Comparison of ENCODE assay signal across 8 cellular contexts in genomic region chr11:74749127-74749964, GRCh38. TPM values are rescaled to one million over a fixed set of nuclear protein-coding genes. Genes with fewer than 3 reads are reported as not detected.
DNase-seq lines count a peak whose midpoint lies in the region; ATAC-seq, FAIRE-seq and TF ChIP-seq lines count a peak whose summit lies in the region.

No MANE protein-coding gene starts in this region.

- peaks cover 56% of the 10 kb centered on the region for H3K79me2 ChIP-seq in K562 (ENCODE audit: control insufficient read depth, insufficient read depth, low read length)

- H2AK5ac ChIP-seq in IMR-90 (ENCODE audit: low read depth, low read length) = peak overlapping the region; percentile 82

- H3K27ac Mint-ChIP-seq in T-helper 2 cell treated with Interferon-gamma antibody and Interleukin-4, amounts not matched to agents 5 μg/mL and 100 μg/mL, for 36 hours = peak overlapping the region; percentile 87

- peak overlapping the region; percentile 43 for H2BK120ac ChIP-seq in IMR-90 (ENCODE audit: low read depth, low read length)

- 0% methylated on average over 28 of the region's 63 CpGs; no CpG with 5 or more reads in 1 of the 2 experiments for WGBS in IMR-90 (ENCODE audit: extremely low coverage in 2 of 2, insufficient read length in 1 of 2), 2 experiments
- under 1% methylated on average over 54 of the region's 63 CpGs for WGBS in K562 (ENCODE audit: insufficient coverage, low coverage, missing lambda C conversion rate)

- peak overlapping the region; percentile 90 for H3K23ac ChIP-seq in IMR-90 (ENCODE audit: low read depth, low read length)

- intact Hi-C loops in IMR-90 (cut with micrococcal nuclease) = loop anchor here (2.0 kb wide), 1 partner anchor 25 kb away; no protein-coding TSS in a partner anchor
- intact Hi-C loops in K562 (cut with micrococcal nuclease) = no loop called here

- peaks cover 4 to 19% of the 10 kb centered on the region in 2 experiments; a peak in 2 of 4 replicates for H3K79me1 ChIP-seq in IMR-90 (ENCODE audit: low read depth in 1 of 2, low read length in 2 of 2)

- no peak for TF ChIP-seq EP300 in K562 (IDR thresholded peaks at IDR 0.05; ENCODE audit: low read length)

- 0 out of 3 replicates have a peak overlapping the region, but pooled peaks have one; percentile 31 for H2BK15ac ChIP-seq in IMR-90 (ENCODE audit: low read depth, low read length)

- H4K8ac ChIP-seq in IMR-90 (ENCODE audit: low read depth in 2 of 2, low read length in 2 of 2) = peak overlapping the region; percentile 1 to 80; a peak in 2 of 4 replicates

- TF ChIP-seq POLR2A in IMR-90 (IDR thresholded peaks at IDR 0.05; ENCODE audit: low read depth, low read length) = no peak
- TF ChIP-seq POLR2A in K562 (conservative IDR thresholded peaks at IDR 0.05) = 0 out of 2 replicates have a peak, but pooled peaks have one; percentile 5

- H4K91ac ChIP-seq in IMR-90 (ENCODE audit: insufficient read depth, low read depth, low read length) = peak overlapping the region; percentile 69

- peak overlapping the region; percentile 68 for H4K5ac ChIP-seq in IMR-90 (ENCODE audit: low read depth, low read length)

- H3K18ac ChIP-seq in IMR-90 (ENCODE audit: low read depth, low read length) = peak overlapping the region; percentile 68

- DNase-seq in GF-D8 (lab: John Stamatoyannopoulos, UW) = peak; percentile 48
- peak; percentile 29 for DNase-seq in IMR-90
- DNase-seq in T-helper 2 cell treated with Interferon-gamma antibody and Interleukin-4, amounts not matched to agents 5 μg/mL and 100 μg/mL, for 36 hours (ENCODE audit: low spot score) = peak; percentile 62
- DNase-seq in K562 (ENCODE audit: extremely low read depth in 1 of 4, low spot score in 3 of 4) = peak; percentile 66 to 82 (median 77)
- DNase-seq in inferior parietal cortex (ENCODE audit: extremely low spot score) = no peak

- peaks cover 5% of the 10 kb centered on the region for H4K20me1 ChIP-seq in IMR-90 (ENCODE audit: insufficient read depth, low read length)
- H4K20me1 ChIP-seq in K562 (replicated peaks; ENCODE audit: control insufficient read depth, insufficient read depth, low read length) = no peaks in the 10 kb centered on the region

- H3K27me3 ChIP-seq in IMR-90 (ENCODE audit: control insufficient read depth, insufficient read depth, low read length) = no peaks in the 10 kb centered on the region
- H3K27me3 ChIP-seq in K562 (ENCODE audit: control insufficient read depth in 2 of 2, insufficient read depth in 2 of 2, low read length in 2 of 2) = no peaks in the 10 kb centered on the region

- H3K36me3 ChIP-seq in IMR-90 (ENCODE audit: control insufficient read depth, insufficient read depth, low read length) = no peaks in the 10 kb centered on the region
- peaks cover 8% of the 10 kb centered on the region; the same call in 1 of the 3 replicates for H3K36me3 ChIP-seq in K562 (ENCODE audit: control insufficient read depth, insufficient read depth, low read length)

- TF ChIP-seq RAD21 in IMR-90 (IDR thresholded peaks at IDR 0.05; ENCODE audit: low read length) (no peak), K562 (CRISPR knock-in tag; conservative IDR thresholded peaks at IDR 0.05 in 1 of 2, IDR thresholded peaks at IDR 0.05 in 1 of 2) (no peak)

- H3K27me3 Mint-ChIP-seq in T-helper 2 cell treated with Interferon-gamma antibody and Interleukin-4, amounts not matched to agents 5 μg/mL and 100 μg/mL, for 36 hours (ENCODE audit: low read depth) = no peaks in the 10 kb centered on the region

- H3K9me3 Mint-ChIP-seq in T-helper 2 cell treated with Interferon-gamma antibody and Interleukin-4, amounts not matched to agents 5 μg/mL and 100 μg/mL, for 36 hours = no peaks in the 10 kb centered on the region

- H3K36me3 Mint-ChIP-seq in T-helper 2 cell treated with Interferon-gamma antibody and Interleukin-4, amounts not matched to agents 5 μg/mL and 100 μg/mL, for 36 hours (ENCODE audit: low read depth) = peaks cover 14% of the 10 kb centered on the region

- BruUV-seq in IMR-90 (replicated peaks; lab: Mats Ljungman, UMichigan) = no TSS peak
- no TSS peak for BruUV-seq in K562 (replicated peaks; lab: Mats Ljungman, UMichigan)

- H3K9me1 ChIP-seq in IMR-90 (ENCODE audit: insufficient read depth, low read length) = peaks cover 3% of the 10 kb centered on the region
- no peaks in the 10 kb centered on the region for H3K9me1 ChIP-seq in K562 (ENCODE audit: control insufficient read depth, insufficient read depth, low read length)

- peak overlapping the region; percentile 73 for H2BK5ac ChIP-seq in IMR-90 (ENCODE audit: low read depth, low read length, poor library complexity, severe bottlenecking)

- TF ChIP-seq CTCF in IMR-90 (conservative IDR thresholded peaks at IDR 0.05; ENCODE audit: low read depth, low read length) (no peak), K562 (IDR thresholded peaks at IDR 0.05 in 2 of 3, conservative IDR thresholded peaks at IDR 0.05 in 1 of 3; ENCODE audit: insufficient read depth in 2 of 3, low read depth in 1 of 3, low read length in 3 of 3) (no peak)

- peaks cover 29% of the 10 kb centered on the region for H3K4me1 Mint-ChIP-seq in T-helper 2 cell treated with Interferon-gamma antibody and Interleukin-4, amounts not matched to agents 5 μg/mL and 100 μg/mL, for 36 hours (ENCODE audit: low read depth)

- H3K56ac ChIP-seq in IMR-90 (ENCODE audit: extremely low read depth, insufficient read depth, low read length) = no peak overlapping the region

- H2BK20ac ChIP-seq in IMR-90 (ENCODE audit: low read depth, low read length) = no peak overlapping the region

- CTCF ChIA-PET in IMR-90 (lab: Yijun Ruan, JAX) = no interaction called here
- CTCF ChIA-PET in K562 (lab: Yijun Ruan, JAX; ENCODE audit: low intra/inter-chr PET ratio) = no interaction called here

- H3K4ac ChIP-seq in IMR-90 (ENCODE audit: low read depth, low read length) = peak overlapping the region; percentile 88

- ATAC-seq in GM21529 (IDR thresholded peaks at IDR 0.05; ENCODE audit: unreplicated experiment) (peak; percentile 47), IMR-90 (ENCODE audit: low read depth) (peak; percentile 62), K562 (peak; percentile 72)

- peak overlapping the region; percentile 85 for H3K27ac ChIP-seq in IMR-90 (ENCODE audit: insufficient read depth, low read length)
- peak overlapping the region; percentile 92 for H3K27ac ChIP-seq in K562 (ENCODE audit: extremely low read depth, low read depth, low read length)
- peak overlapping the region; percentile 84 to 99 (median 97) for H3K27ac ChIP-seq in skin epidermis

- H2AFZ ChIP-seq in IMR-90 (replicated peaks; ENCODE audit: low read length, poor library complexity) (peak overlapping the region; percentile 91), K562 (ENCODE audit: low read depth, low read length) (peak overlapping the region; percentile 98)

- H3K4me1 ChIP-seq in IMR-90 (ENCODE audit: control insufficient read depth, insufficient read depth, low read length) (peaks cover 9% of the 10 kb centered on the region), K562 (replicated peaks in 1 of 2; ENCODE audit: control insufficient read depth in 2 of 2, insufficient read depth in 2 of 2, low read length in 2 of 2) (peaks cover 11 to 23% of the 10 kb centered on the region in 2 experiments; a peak in 4 of 5 replicates)

- in situ Hi-C loops in IMR-90 (cut with MboI; ENCODE audit: low sequenced_read_pairs) (no loop called here), K562 (cut with MboI) (no loop called here)

- dilution Hi-C loops in IMR-90 (cut with HindIII; ENCODE audit: low sequenced_read_pairs, unreplicated experiment) = loop anchor here (25.0 kb wide), 1 partner anchor 137 kb away; no protein-coding TSS in a partner anchor

- H3K9ac ChIP-seq in IMR-90 (ENCODE audit: low read depth, low read length) (peak overlapping the region; percentile 89), K562 (ENCODE audit: insufficient read depth in 1 of 2, low read depth in 2 of 2, low read length in 2 of 2) (peak overlapping the region; percentile 82 to 99)

- POLR2A ChIA-PET in IMR-90 (lab: Charles Lee; ENCODE audit: unreplicated experiment) (interaction anchor here (0.6 kb wide), 1 partner anchor 70 kb away, joined by 5 read pairs; no protein-coding TSS in a partner anchor), K562 (lab: Yijun Ruan, JAX) (interaction anchor here (0.6 to 1.4 kb wide), 6 partner anchors 8 to 867 kb away, joined by 3 to 5 read pairs (median 4); no protein-coding TSS in a partner anchor)

- H3K14ac ChIP-seq in IMR-90 (replicated peaks; ENCODE audit: low read depth, low read length) = peak overlapping the region; percentile 93

- H3K9me3 ChIP-seq in IMR-90 (ENCODE audit: control insufficient read depth, insufficient read depth, low read length) (no peaks in the 10 kb centered on the region), K562 (replicated peaks; ENCODE audit: control insufficient read depth, insufficient read depth, low read depth, low read length) (no peaks in the 10 kb centered on the region), iPS-18c (ENCODE audit: control insufficient read depth, insufficient read depth, low read length) (no peaks in the 10 kb centered on the region)

- H3K4me3 ChIP-seq in IMR-90 (ENCODE audit: insufficient read depth, low read depth, low read length) = peak overlapping the region; percentile 90
- peak overlapping the region; percentile 71 for H3K4me3 ChIP-seq in K562
- peak overlapping the region; percentile 78 for H3K4me3 ChIP-seq in iPS-18c (ENCODE audit: insufficient read depth, low read depth, low read length)
- peak overlapping the region; percentile 50 to 84 (median 72) for H3K4me3 ChIP-seq in skin epidermis

- peak overlapping the region; percentile 91 for H3K4me2 ChIP-seq in IMR-90 (ENCODE audit: low read depth, low read length)
- H3K4me2 ChIP-seq in K562 (ENCODE audit: insufficient read depth, low read length) = peak overlapping the region; percentile 96

- FAIRE-seq in K562 (lab: Jason Lieb, UNC) = no peak

- peak overlapping the region; percentile 96 for H3K4me3 Mint-ChIP-seq in T-helper 2 cell treated with Interferon-gamma antibody and Interleukin-4, amounts not matched to agents 5 μg/mL and 100 μg/mL, for 36 hours

- H2AK9ac ChIP-seq in IMR-90 (replicated peaks; ENCODE audit: low read depth, low read length, poor library complexity) = peak overlapping the region; percentile 95

RNA-seq across cellular contexts. Expression of gene RNF169, which starts 0.7 kb away (rescaled TPM):
- 23.3 and 28.1 TPM in 2 replicates for total RNA-seq in IMR-90 (2012; rRNA removed)
- polyA plus RNA-seq in IMR-90 (2012; rRNA removed) = 3.0 and 3.6 TPM in 2 replicates
- 0.73 and 0.82 TPM in 2 replicates for polyA plus RNA-seq in IMR-90 (2012; cell fraction: cytosol; rRNA removed)
- polyA plus RNA-seq in IMR-90 (2012; cell fraction: nucleus; rRNA removed; ENCODE audit: low replicate concordance) = 1.2 and 7.6 TPM in 2 replicates
- total RNA-seq in K562 (2011; cell fraction: chromatin; rRNA removed; ENCODE audit: low replicate concordance) = 15.0 and 31.9 TPM in 2 replicates
- total RNA-seq in K562 (2011; cell fraction: nucleolus; rRNA removed) = 14.7 and 16.8 TPM in 2 replicates
- total RNA-seq in K562 (2011; cell fraction: nucleoplasm; rRNA removed) = 21.8 and 30.6 TPM in 2 replicates
- total RNA-seq in K562 (2014; rRNA removed) = 10.0 and 16.5 TPM in 2 replicates
- 18.1 and 19.4 TPM in 2 replicates for total RNA-seq in K562 (2014; rRNA removed; fragmentation: Illumina TruSeq; extraction: Trizol)
- 16.2 and 17.3 TPM in 2 replicates for total RNA-seq in K562 (2015; rRNA removed; fragmentation: Illumina TruSeq; extraction: Trizol)
- 15.1 and 16.0 TPM in 2 replicates for total RNA-seq in K562 (2021)
- 14.6 and 21.1 TPM in 2 replicates for polyA plus RNA-seq in K562 (2011; rRNA removed)
- polyA plus RNA-seq in K562 (2011; cell fraction: cytosol; rRNA removed) = 4.7 and 12.8 TPM in 2 replicates
- 13.5 and 25.0 TPM in 2 replicates for polyA plus RNA-seq in K562 (2011; cell fraction: nucleus; rRNA removed)
- 4.4 and 4.9 TPM in 2 replicates for polyA plus RNA-seq in K562 (2012)
- polyA plus RNA-seq in K562 (2014; fragmentation: Illumina TruSeq; extraction: Trizol) = 8.8 and 10.1 TPM in 2 replicates
- polyA plus RNA-seq in K562 (2014; fragmentation: Nextera tagmentation; extraction: Ambion mirVana) = 1 to 10 TPM in 1 of 2 experiments, under 1 TPM in 1; 0.68 to 1.5 TPM
- polyA plus RNA-seq in K562 (2014; rRNA removed) = 8.0 and 8.1 TPM in 2 replicates
- 46.9 and 57.6 TPM in 2 replicates for polyA minus RNA-seq in K562 (2011; rRNA and poly(A)+ RNA removed)
- polyA minus RNA-seq in K562 (2011; cell fraction: cytosol; rRNA and poly(A)+ RNA removed) = 17.7 and 18.5 TPM in 2 replicates
- 28.5 and 38.7 TPM in 2 replicates for polyA minus RNA-seq in K562 (2011; cell fraction: nucleus; rRNA and poly(A)+ RNA removed)

RNA-seq across cellular contexts. Expression of gene CHRDL2, which starts 18.1 kb away (rescaled TPM):
- total RNA-seq in IMR-90 (2012; rRNA removed) (not detected in 2 replicates), K562 (2014; rRNA removed) (not detected in 2 replicates), K562 (2014; rRNA removed; fragmentation: Illumina TruSeq; extraction: Trizol) (not detected in 2 replicates), K562 (2015; rRNA removed; fragmentation: Illumina TruSeq; extraction: Trizol) (not detected in 2 replicates), K562 (2021) (0.20 TPM in 1 of 2 replicates, not detected in the other)
- polyA plus RNA-seq in IMR-90 (2012; rRNA removed) (0.37 and 0.80 TPM in 2 replicates), K562 (2011; rRNA removed) (not detected in 2 replicates), K562 (2014; fragmentation: Illumina TruSeq; extraction: Trizol) (not detected in 2 replicates), K562 (2014; fragmentation: Nextera tagmentation; extraction: Ambion mirVana) (not detected), K562 (2014; rRNA removed) (not detected in 2 replicates)
- 0.95 and 2.3 TPM in 2 replicates for polyA plus RNA-seq in IMR-90 (2012; cell fraction: cytosol; rRNA removed)
- polyA plus RNA-seq in IMR-90 (2012; cell fraction: nucleus; rRNA removed; ENCODE audit: low replicate concordance) = 0.64 and 0.66 TPM in 2 replicates
- total RNA-seq in K562 (2011; cell fraction: chromatin; rRNA removed; ENCODE audit: low replicate concordance) = not detected in 2 replicates
- not detected in 2 replicates for total RNA-seq in K562 (2011; cell fraction: nucleolus; rRNA removed)
- total RNA-seq in K562 (2011; cell fraction: nucleoplasm; rRNA removed) = not detected in 2 replicates
- polyA plus RNA-seq in K562 (2011; cell fraction: cytosol; rRNA removed) = not detected in 2 replicates
- not detected in 2 replicates for polyA plus RNA-seq in K562 (2011; cell fraction: nucleus; rRNA removed)
- not detected in 2 replicates for polyA plus RNA-seq in K562 (2012)
- polyA minus RNA-seq in K562 (2011; rRNA and poly(A)+ RNA removed) = not detected in 2 replicates
- polyA minus RNA-seq in K562 (2011; cell fraction: cytosol; rRNA and poly(A)+ RNA removed) = not detected in 2 replicates
- not detected in 2 replicates for polyA minus RNA-seq in K562 (2011; cell fraction: nucleus; rRNA and poly(A)+ RNA removed)
